ENCODE assay signal across 1 cellular context in the genomic region with DNA sequence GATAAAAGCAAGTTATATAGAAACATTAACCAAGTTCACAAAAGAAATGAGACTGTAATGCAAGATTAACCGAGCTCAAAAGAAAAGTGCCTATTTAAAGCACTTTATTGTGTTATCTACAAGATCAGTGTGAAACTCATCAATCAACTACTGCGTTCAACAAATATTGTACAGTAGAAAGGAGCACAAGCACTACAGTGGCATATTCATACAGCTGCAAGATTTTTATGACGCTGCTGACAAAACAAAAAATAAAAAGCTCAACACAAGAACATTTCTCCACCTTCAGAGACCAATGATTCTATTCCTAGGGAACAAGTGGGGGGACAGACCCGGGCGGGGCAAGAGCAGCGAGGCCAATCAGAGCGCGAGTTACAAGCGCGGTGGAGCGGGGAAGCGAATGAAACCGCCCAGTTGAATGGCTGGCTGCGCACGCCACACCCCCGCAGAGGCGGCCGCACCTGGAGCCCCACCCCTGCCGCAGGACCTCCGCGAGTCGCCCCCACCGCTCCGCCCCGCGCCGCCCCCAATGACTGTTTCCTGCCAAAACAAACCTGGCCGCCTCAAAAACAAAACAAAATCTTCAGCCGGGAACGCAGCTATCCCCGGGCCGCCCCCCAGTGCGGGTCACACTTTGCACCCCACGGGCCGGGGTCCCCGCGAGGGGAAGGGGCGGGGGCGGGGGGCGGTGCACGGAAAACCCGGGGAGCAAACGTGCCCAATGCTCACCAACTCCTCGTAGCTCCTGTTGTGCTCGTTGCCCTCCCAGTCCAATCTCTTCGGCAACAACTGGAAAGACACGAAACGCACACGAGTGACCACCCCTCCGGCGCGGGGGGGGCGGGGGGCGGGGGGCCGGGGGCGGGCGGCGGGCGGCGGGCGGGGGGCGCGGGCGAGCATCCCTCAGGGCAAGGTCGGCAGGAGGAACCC.
TF ChIP-seq lines count a peak whose summit lies in the region.

No MANE protein-coding gene starts in this region.

TF ChIP-seq in K562, 482 proteins besides CTCF, POLR2A, EP300 and RAD21 (continued from another document and continues in another):
- TF ChIP-seq SMARCC2 (IDR thresholded peaks at IDR 0.05; ENCODE audit: low read depth) (no peak), ZNF217 (CRISPR knock-in tag; IDR thresholded peaks at IDR 0.05) (no peak), ZNF316 (IDR thresholded peaks at IDR 0.05) (peak; percentile 72), COPS2 (conservative IDR thresholded peaks at IDR 0.05) (no peak), CBX1 (IDR thresholded peaks at IDR 0.05; ENCODE audit: low read depth) (no peak), CREM (IDR thresholded peaks at IDR 0.05; ENCODE audit: low read depth) (peak; percentile 57), GABPB1 (CRISPR knock-in tag; IDR thresholded peaks at IDR 0.05) (0 out of 2 replicates have a peak, but pooled peaks have one; percentile 14), ZNF239 (CRISPR knock-in tag; IDR thresholded peaks at IDR 0.05) (no peak), DDX20 (tag; IDR thresholded peaks at IDR 0.05; ENCODE audit: low read depth) (no peak), ARHGAP35 (IDR thresholded peaks at IDR 0.05; ENCODE audit: partially characterized antibody) (no peak), EZH2 (IDR thresholded peaks at IDR 0.05; ENCODE audit: borderline replicate concordance, low read depth, low read length) (no peak), KAT8 (IDR thresholded peaks at IDR 0.05; ENCODE audit: low read depth) (no peak), PCBP2 (IDR thresholded peaks at IDR 0.05; ENCODE audit: low read depth, low read length, poor library complexity, severe bottlenecking) (no peak), JUNB (CRISPR knock-in tag; conservative IDR thresholded peaks at IDR 0.05) (no peak), CSDE1 (IDR thresholded peaks at IDR 0.05) (peak in 1 of 2 experiments; percentile 3; a peak in 1 of 4 replicates), ZNF589 (CRISPR knock-in tag; IDR thresholded peaks at IDR 0.05; ENCODE audit: low read depth) (no peak), HMG20A (CRISPR knock-in tag; conservative IDR thresholded peaks at IDR 0.05) (no peak)
- TF ChIP-seq, protein P1, sequence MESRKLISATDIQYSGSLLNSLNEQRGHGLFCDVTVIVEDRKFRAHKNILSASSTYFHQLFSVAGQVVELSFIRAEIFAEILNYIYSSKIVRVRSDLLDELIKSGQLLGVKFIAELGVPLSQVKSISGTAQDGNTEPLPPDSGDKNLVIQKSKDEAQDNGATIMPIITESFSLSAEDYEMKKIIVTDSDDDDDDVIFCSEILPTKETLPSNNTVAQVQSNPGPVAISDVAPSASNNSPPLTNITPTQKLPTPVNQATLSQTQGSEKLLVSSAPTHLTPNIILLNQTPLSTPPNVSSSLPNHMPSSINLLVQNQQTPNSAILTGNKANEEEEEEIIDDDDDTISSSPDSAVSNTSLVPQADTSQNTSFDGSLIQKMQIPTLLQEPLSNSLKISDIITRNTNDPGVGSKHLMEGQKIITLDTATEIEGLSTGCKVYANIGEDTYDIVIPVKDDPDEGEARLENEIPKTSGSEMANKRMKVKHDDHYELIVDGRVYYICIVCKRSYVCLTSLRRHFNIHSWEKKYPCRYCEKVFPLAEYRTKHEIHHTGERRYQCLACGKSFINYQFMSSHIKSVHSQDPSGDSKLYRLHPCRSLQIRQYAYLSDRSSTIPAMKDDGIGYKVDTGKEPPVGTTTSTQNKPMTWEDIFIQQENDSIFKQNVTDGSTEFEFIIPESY (CRISPR knock-in tag; IDR thresholded peaks at IDR 0.05) = no peak
- TF ChIP-seq, protein P2, sequence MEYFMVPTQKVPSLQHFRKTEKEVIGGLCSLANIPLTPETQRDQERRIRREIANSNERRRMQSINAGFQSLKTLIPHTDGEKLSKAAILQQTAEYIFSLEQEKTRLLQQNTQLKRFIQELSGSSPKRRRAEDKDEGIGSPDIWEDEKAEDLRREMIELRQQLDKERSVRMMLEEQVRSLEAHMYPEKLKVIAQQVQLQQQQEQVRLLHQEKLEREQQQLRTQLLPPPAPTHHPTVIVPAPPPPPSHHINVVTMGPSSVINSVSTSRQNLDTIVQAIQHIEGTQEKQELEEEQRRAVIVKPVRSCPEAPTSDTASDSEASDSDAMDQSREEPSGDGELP (CRISPR knock-in tag; IDR thresholded peaks at IDR 0.05; ENCODE audit: borderline replicate concordance) = peak; percentile 55
- TF ChIP-seq, protein P3, sequence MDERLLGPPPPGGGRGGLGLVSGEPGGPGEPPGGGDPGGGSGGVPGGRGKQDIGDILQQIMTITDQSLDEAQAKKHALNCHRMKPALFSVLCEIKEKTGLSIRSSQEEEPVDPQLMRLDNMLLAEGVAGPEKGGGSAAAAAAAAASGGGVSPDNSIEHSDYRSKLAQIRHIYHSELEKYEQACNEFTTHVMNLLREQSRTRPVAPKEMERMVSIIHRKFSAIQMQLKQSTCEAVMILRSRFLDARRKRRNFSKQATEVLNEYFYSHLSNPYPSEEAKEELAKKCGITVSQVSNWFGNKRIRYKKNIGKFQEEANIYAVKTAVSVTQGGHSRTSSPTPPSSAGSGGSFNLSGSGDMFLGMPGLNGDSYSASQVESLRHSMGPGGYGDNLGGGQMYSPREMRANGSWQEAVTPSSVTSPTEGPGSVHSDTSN (CRISPR knock-in tag; IDR thresholded peaks at IDR 0.05; ENCODE audit: low read depth) = no peak
- TF ChIP-seq, protein P3 (tag; conservative IDR thresholded peaks at IDR 0.05; ENCODE audit: low read depth) = peak; percentile 91
- TF ChIP-seq, protein P4, sequence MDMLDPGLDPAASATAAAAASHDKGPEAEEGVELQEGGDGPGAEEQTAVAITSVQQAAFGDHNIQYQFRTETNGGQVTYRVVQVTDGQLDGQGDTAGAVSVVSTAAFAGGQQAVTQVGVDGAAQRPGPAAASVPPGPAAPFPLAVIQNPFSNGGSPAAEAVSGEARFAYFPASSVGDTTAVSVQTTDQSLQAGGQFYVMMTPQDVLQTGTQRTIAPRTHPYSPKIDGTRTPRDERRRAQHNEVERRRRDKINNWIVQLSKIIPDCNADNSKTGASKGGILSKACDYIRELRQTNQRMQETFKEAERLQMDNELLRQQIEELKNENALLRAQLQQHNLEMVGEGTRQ (CRISPR knock-in tag; IDR thresholded peaks at IDR 0.05) = no peak
- TF ChIP-seq, protein P5, sequence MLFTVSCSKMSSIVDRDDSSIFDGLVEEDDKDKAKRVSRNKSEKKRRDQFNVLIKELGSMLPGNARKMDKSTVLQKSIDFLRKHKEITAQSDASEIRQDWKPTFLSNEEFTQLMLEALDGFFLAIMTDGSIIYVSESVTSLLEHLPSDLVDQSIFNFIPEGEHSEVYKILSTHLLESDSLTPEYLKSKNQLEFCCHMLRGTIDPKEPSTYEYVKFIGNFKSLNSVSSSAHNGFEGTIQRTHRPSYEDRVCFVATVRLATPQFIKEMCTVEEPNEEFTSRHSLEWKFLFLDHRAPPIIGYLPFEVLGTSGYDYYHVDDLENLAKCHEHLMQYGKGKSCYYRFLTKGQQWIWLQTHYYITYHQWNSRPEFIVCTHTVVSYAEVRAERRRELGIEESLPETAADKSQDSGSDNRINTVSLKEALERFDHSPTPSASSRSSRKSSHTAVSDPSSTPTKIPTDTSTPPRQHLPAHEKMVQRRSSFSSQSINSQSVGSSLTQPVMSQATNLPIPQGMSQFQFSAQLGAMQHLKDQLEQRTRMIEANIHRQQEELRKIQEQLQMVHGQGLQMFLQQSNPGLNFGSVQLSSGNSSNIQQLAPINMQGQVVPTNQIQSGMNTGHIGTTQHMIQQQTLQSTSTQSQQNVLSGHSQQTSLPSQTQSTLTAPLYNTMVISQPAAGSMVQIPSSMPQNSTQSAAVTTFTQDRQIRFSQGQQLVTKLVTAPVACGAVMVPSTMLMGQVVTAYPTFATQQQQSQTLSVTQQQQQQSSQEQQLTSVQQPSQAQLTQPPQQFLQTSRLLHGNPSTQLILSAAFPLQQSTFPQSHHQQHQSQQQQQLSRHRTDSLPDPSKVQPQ (CRISPR knock-in tag; IDR thresholded peaks at IDR 0.05; ENCODE audit: borderline replicate concordance) = no peak
- TF ChIP-seq, protein P6, sequence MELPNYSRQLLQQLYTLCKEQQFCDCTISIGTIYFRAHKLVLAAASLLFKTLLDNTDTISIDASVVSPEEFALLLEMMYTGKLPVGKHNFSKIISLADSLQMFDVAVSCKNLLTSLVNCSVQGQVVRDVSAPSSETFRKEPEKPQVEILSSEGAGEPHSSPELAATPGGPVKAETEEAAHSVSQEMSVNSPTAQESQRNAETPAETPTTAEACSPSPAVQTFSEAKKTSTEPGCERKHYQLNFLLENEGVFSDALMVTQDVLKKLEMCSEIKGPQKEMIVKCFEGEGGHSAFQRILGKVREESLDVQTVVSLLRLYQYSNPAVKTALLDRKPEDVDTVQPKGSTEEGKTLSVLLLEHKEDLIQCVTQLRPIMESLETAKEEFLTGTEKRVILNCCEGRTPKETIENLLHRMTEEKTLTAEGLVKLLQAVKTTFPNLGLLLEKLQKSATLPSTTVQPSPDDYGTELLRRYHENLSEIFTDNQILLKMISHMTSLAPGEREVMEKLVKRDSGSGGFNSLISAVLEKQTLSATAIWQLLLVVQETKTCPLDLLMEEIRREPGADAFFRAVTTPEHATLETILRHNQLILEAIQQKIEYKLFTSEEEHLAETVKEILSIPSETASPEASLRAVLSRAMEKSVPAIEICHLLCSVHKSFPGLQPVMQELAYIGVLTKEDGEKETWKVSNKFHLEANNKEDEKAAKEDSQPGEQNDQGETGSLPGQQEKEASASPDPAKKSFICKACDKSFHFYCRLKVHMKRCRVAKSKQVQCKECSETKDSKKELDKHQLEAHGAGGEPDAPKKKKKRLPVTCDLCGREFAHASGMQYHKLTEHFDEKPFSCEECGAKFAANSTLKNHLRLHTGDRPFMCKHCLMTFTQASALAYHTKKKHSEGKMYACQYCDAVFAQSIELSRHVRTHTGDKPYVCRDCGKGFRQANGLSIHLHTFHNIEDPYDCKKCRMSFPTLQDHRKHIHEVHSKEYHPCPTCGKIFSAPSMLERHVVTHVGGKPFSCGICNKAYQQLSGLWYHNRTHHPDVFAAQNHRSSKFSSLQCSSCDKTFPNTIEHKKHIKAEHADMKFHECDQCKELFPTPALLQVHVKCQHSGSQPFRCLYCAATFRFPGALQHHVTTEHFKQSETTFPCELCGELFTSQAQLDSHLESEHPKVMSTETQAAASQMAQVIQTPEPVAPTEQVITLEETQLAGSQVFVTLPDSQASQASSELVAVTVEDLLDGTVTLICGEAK (IDR thresholded peaks at IDR 0.05) = peak; percentile 49; the same call in 1 of the 2 replicates
- TF ChIP-seq, protein P6 (CRISPR knock-in tag; IDR thresholded peaks at IDR 0.05) = no peak
- TF ChIP-seq, protein P7, sequence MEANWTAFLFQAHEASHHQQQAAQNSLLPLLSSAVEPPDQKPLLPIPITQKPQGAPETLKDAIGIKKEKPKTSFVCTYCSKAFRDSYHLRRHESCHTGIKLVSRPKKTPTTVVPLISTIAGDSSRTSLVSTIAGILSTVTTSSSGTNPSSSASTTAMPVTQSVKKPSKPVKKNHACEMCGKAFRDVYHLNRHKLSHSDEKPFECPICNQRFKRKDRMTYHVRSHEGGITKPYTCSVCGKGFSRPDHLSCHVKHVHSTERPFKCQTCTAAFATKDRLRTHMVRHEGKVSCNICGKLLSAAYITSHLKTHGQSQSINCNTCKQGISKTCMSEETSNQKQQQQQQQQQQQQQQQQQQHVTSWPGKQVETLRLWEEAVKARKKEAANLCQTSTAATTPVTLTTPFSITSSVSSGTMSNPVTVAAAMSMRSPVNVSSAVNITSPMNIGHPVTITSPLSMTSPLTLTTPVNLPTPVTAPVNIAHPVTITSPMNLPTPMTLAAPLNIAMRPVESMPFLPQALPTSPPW (CRISPR knock-in tag; IDR thresholded peaks at IDR 0.05) = peak; percentile 94
- TF ChIP-seq, protein P8, sequence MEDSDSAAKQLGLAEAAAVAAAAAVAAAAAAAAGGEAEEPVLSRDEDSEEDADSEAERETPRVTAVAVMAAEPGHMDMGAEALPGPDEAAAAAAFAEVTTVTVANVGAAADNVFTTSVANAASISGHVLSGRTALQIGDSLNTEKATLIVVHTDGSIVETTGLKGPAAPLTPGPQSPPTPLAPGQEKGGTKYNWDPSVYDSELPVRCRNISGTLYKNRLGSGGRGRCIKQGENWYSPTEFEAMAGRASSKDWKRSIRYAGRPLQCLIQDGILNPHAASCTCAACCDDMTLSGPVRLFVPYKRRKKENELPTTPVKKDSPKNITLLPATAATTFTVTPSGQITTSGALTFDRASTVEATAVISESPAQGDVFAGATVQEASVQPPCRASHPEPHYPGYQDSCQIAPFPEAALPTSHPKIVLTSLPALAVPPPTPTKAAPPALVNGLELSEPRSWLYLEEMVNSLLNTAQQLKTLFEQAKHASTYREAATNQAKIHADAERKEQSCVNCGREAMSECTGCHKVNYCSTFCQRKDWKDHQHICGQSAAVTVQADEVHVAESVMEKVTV (CRISPR knock-in tag; IDR thresholded peaks at IDR 0.05) = no peak
